Comparison of ENCODE assay signal across 1 cellular context in the genomic region with DNA sequence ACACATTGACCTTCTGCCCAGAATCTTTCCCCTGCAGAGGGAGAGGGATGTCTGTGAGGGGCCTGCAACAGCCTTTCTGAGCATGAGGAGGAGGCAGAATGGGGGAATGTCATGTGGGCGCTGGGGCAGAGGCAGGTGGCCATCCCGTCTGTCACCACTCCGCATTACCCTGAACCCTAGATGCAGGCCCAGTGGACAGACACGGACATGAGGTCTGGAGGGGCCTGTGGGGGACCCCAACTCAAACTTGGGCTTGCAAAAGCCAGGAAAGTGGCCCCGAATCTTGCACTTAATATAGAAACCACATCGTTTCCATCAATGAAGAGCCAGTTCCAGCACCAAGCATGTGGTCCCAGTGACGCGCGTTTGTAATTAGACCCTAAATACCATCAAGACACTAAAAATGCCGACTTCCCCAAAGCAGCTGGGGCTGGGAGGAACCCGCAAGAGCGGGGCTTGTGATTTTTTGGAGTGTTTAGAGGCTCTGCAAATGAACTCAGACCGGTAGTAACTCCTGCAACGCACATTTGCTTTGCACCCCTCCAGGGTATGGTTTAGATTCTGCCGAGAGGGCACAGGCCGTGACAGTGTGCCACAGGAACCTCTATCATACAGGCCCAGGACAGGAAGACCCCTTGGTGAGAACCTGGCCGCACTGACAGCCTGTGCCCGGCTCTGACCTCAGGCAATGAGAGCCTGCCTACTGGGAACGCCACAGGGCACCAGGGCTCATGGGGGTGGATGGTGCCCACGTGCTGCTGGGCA.
TF ChIP-seq lines count a peak whose summit lies in the region.

No MANE protein-coding gene starts in this region.

TF ChIP-seq in H1, 55 proteins besides CTCF, POLR2A, EP300 and RAD21:
- TF ChIP-seq MAFK (IDR thresholded peaks at IDR 0.05; ENCODE audit: low read depth, low read length) (no peak), SP2 (IDR thresholded peaks at IDR 0.05; ENCODE audit: low read length) (no peak), RNF2 (IDR thresholded peaks at IDR 0.05; ENCODE audit: borderline replicate concordance, low read depth, low read length, missing control alignments, poor library complexity, severe bottlenecking) (no peak), BACH1 (IDR thresholded peaks at IDR 0.05; ENCODE audit: low read length) (no peak), KDM5A (IDR thresholded peaks at IDR 0.05; ENCODE audit: low read length) (no peak), KDM4A (IDR thresholded peaks at IDR 0.05; ENCODE audit: low read depth, low read length, severe bottlenecking) (no peak), TAF1 (IDR thresholded peaks at IDR 0.05; ENCODE audit: low read depth, low read length) (no peak), SAP30 (IDR thresholded peaks at IDR 0.05; ENCODE audit: insufficient read depth, insufficient replicate concordance, low read length) (no peak), FOSL1 (IDR thresholded peaks at IDR 0.05; ENCODE audit: insufficient read depth, low read depth, low read length) (no peak), KDM1A (IDR thresholded peaks at IDR 0.05; ENCODE audit: borderline replicate concordance, low read length) (no peak), CHD2 (IDR thresholded peaks at IDR 0.05; ENCODE audit: low read length) (no peak), SIN3A (conservative IDR thresholded peaks at IDR 0.05 in 1 of 2, IDR thresholded peaks at IDR 0.05 in 1 of 2; ENCODE audit: low read depth in 1 of 2, low read length in 2 of 2) (no peak), NRF1 (IDR thresholded peaks at IDR 0.05; ENCODE audit: low read depth, low read length) (no peak)
- TF ChIP-seq, protein P1, sequence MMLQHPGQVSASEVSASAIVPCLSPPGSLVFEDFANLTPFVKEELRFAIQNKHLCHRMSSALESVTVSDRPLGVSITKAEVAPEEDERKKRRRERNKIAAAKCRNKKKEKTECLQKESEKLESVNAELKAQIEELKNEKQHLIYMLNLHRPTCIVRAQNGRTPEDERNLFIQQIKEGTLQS (IDR thresholded peaks at IDR 0.05; ENCODE audit: insufficient read depth, low read depth, low read length) = no peak
